In the genomic region with DNA sequence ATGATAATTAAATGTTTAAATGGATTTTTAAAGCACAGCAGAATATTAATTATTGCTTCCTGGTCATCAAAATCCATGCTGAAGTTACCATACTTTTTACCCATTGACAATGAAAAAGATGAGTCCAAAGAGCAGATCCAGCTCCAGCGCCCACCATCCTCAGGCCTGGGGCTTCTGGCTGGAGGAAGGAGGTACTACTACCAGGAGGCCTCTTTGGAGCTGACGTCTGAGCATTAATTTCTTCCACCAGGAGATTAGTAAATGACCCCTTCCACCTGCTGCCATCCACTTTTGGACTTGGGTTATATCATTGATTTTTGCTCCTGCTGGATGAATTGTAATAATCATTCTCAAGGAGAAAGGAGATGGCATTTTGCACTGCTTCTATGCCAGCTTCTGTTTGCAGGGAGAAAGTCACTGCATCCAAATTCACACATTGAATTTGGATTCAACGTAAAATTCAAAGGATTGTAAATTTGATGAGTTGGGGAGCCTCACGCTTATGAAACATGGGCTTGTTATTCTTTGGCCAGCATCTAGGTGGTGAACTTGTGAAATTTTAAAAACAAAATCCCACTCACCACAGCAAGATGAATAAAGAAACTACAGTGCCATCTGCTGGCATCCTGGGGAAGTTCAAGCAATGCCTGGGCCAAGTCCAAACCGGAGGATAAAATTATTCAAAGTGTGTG, we compare ENCODE assay signal across 8 cellular contexts.
DNase-seq lines count a peak whose midpoint lies in the region; ATAC-seq and TF ChIP-seq lines count a peak whose summit lies in the region.

No MANE protein-coding gene starts in this region.

- H3K4me1 ChIP-seq in RWPE2 (ENCODE audit: insufficient read depth, poor library complexity, severe bottlenecking) = no peaks in the 10 kb centered on the region
- peaks cover 29% of the 10 kb centered on the region for H3K4me1 ChIP-seq in adipocyte (ENCODE audit: control insufficient read depth, insufficient read depth, low read length)

- H3K9me3 ChIP-seq in RWPE2 (ENCODE audit: severe bottlenecking) (no peaks in the 10 kb centered on the region), adipocyte (ENCODE audit: control insufficient read depth, low read length) (no peaks in the 10 kb centered on the region)

- TF ChIP-seq CTCF in RWPE2 (IDR thresholded peaks at IDR 0.05; ENCODE audit: poor library complexity, severe bottlenecking) = peak; percentile 92

- intact Hi-C loops in left cardiac atrium (cut with DNase I) = loop anchor here (2.0 to 5.0 kb wide), 3 partner anchors 122 to 288 kb away; partner anchors contain the start of gene SASH1 (in 1 of the 2)
- intact Hi-C loops in posterior vena cava (cut with DNase I) = loop anchor here in 1 of 2 donors (10.0 kb wide), 1 partner anchor 290 kb away; no protein-coding TSS in a partner anchor

- peak; percentile 78 for DNase-seq in EH (ENCODE audit: low read depth)
- peak; percentile 62 to 85 for DNase-seq in Kasumi-1 (lab: John Stamatoyannopoulos, UW)
- DNase-seq in RWPE2 (ENCODE audit: low spot score) = no peak
- DNase-seq in adipocyte (ENCODE audit: low read depth) = peak; percentile 88
- DNase-seq in left cardiac atrium = peak; percentile 52
- DNase-seq in retina = peak; percentile 79
- DNase-seq in posterior vena cava (ENCODE audit: low spot score) = no peak

- no peaks in the 10 kb centered on the region for H3K27me3 ChIP-seq in RWPE2 (ENCODE audit: insufficient read depth, poor library complexity, severe bottlenecking)
- no peaks in the 10 kb centered on the region for H3K27me3 ChIP-seq in adipocyte (replicated peaks; ENCODE audit: control insufficient read depth, insufficient read depth, low read length)

- ATAC-seq in GM21786 (IDR thresholded peaks at IDR 0.05; ENCODE audit: unreplicated experiment) = peak; percentile 68
- peak; percentile 64; the same call in 2 of the 3 replicates for ATAC-seq in RWPE2 (ENCODE audit: low read depth)
- ATAC-seq in left cardiac atrium = peak; percentile 68 to 80

- no peak overlapping the region for H3K4me3 ChIP-seq in RWPE2 (ENCODE audit: severe bottlenecking)
- H3K4me3 ChIP-seq in adipocyte (ENCODE audit: low read length) = no peak overlapping the region

- peak overlapping the region; percentile 58 for H3K9ac ChIP-seq in adipocyte (ENCODE audit: low read length)

- H3K36me3 ChIP-seq in RWPE2 (ENCODE audit: low read depth) (no peaks in the 10 kb centered on the region), adipocyte (ENCODE audit: control insufficient read depth, insufficient read depth, low read length, severe bottlenecking) (peaks cover 9% of the 10 kb centered on the region)

- H3K27ac ChIP-seq in RWPE2 (ENCODE audit: poor library complexity, severe bottlenecking) = no peak overlapping the region

Comparison
In these comparisons a context has a peak if more than half of its experiments do, and no peak if none do; other contexts are left out.
1. DNase-seq: peak in EH (single experiment), Kasumi-1 (2 of 2), adipocyte (single experiment), left cardiac atrium (single experiment) and retina (single experiment); none in RWPE2 (single experiment) and posterior vena cava (single experiment).
2. Peak in every context shown above with its lines, with median percentiles within 50 percentile points of each other: ATAC-seq.